Comparison of ENCODE assay signal across 11 cellular contexts in genomic region chr19:18009412-18010066, GRCh38. TPM values are rescaled to one million over a fixed set of nuclear protein-coding genes. Genes with fewer than 3 reads are reported as not detected.
DNase-seq lines count a peak whose midpoint lies in the region; ATAC-seq, FAIRE-seq and TF ChIP-seq lines count a peak whose summit lies in the region.
"Had no signal": no experiment of that assay in that cellular context is flagged by ENCODE, and none has a peak within 500 bp of the region (broad histone marks: within the 10 kb centered on the region; RNA-seq: fewer than 3 reads in every experiment).

No MANE protein-coding gene starts in this region.

- FAIRE-seq in HepG2 (lab: Jason Lieb, UNC) = peak; percentile 71
- FAIRE-seq: TTC549 had no signal

- peaks cover 61% of the 10 kb centered on the region for H3K4me1 Mint-ChIP-seq in activated T-helper 1 cell treated with anti-CD3 and anti-CD28 coated beads, Interleukin-12 subunit alpha, Interleukin-12 subunit beta, Interleukin-2, Interleukin-4 antibody, amounts not matched to agents 30 ng/mL and 10 ng/mL and 1 ng/mL, durations not matched to agents 14 hours and 24 hours and 36 hours (ENCODE audit: low read depth)

- CTCF ChIA-PET in HepG2 (lab: Yijun Ruan, JAX; ENCODE audit: low intra/inter-chr PET ratio, low total read pairs) = interaction anchor here (0.8 kb wide), 1 partner anchor 49 kb away, joined by 3 read pairs; no protein-coding TSS in a partner anchor

- no peak for TF ChIP-seq CTCF in left ventricle myocardium inferior (IDR thresholded peaks at IDR 0.05; ENCODE audit: borderline replicate concordance)
- TF ChIP-seq CTCF in HepG2 (CRISPR knock-in tag; IDR thresholded peaks at IDR 0.05) = no peak
- TF ChIP-seq CTCF in tibial nerve (IDR thresholded peaks at IDR 0.05) = no peak

- TF ChIP-seq POLR2A in HepG2 (IDR thresholded peaks at IDR 0.05; ENCODE audit: insufficient read depth in 1 of 2, low read depth in 2 of 2, low read length in 2 of 2) = no peak
- no peak for TF ChIP-seq POLR2A in tibial nerve (IDR thresholded peaks at IDR 0.05)

- peaks cover 47% of the 10 kb centered on the region for H3K36me3 Mint-ChIP-seq in activated T-helper 1 cell treated with anti-CD3 and anti-CD28 coated beads, Interleukin-12 subunit alpha, Interleukin-12 subunit beta, Interleukin-2, Interleukin-4 antibody, amounts not matched to agents 30 ng/mL and 10 ng/mL and 1 ng/mL, durations not matched to agents 14 hours and 24 hours and 36 hours (ENCODE audit: low read depth)

- DNase-seq in left ventricle myocardium inferior (no peak), Right ventricle myocardium inferior (ENCODE audit: missing footprints) (no peak), HepG2 (ENCODE audit: low spot score) (peak; percentile 64), tibial nerve (ENCODE audit: low spot score in 2 of 2) (no peak), NCI-H345 (lab: John Stamatoyannopoulos, UW) (no peak), NCI-H146 treated with DMSO at 0.1 percent for 48 hours (lab: John Stamatoyannopoulos, UW; ENCODE audit: unreplicated experiment) (no peak), DMS53 (lab: John Stamatoyannopoulos, UW) (no peak)
- DNase-seq in activated T-helper 1 cell treated with anti-CD3 and anti-CD28 coated beads, Interleukin-12 subunit alpha, Interleukin-12 subunit beta, Interleukin-2, Interleukin-4 antibody, amounts not matched to agents 30 ng/mL and 10 ng/mL and 1 ng/mL, durations not matched to agents 14 hours and 24 hours and 36 hours (ENCODE audit: low spot score) = no peak
- DNase-seq: NCI-H2081 treated with DMSO at 0.1 percent for 48 hours had no signal

- no peaks in the 10 kb centered on the region for H3K9me3 ChIP-seq in left ventricle myocardium inferior (replicated peaks)
- no peaks in the 10 kb centered on the region for H3K9me3 ChIP-seq in HepG2 (ENCODE audit: low read length)
- no peaks in the 10 kb centered on the region for H3K9me3 ChIP-seq in tibial nerve

- H3K79me2 ChIP-seq in HepG2 (ENCODE audit: insufficient read depth, low read length) = no peaks in the 10 kb centered on the region

- no peaks in the 10 kb centered on the region for H3K9me3 Mint-ChIP-seq in activated T-helper 1 cell treated with anti-CD3 and anti-CD28 coated beads, Interleukin-12 subunit alpha, Interleukin-12 subunit beta, Interleukin-2, Interleukin-4 antibody, amounts not matched to agents 30 ng/mL and 10 ng/mL and 1 ng/mL, durations not matched to agents 14 hours and 24 hours and 36 hours

- in situ Hi-C loops in HepG2 (cut with HindIII; ENCODE audit: extremely low pct_ligation_motif_present, low pct_unique_long_range_greater_than_20kb) = loop anchor here (5.0 to 10.0 kb wide), 2 partner anchors 48 to 165 kb away; partner anchors contain the start of gene IFI30

- TF ChIP-seq EP300 in HepG2 (IDR thresholded peaks at IDR 0.05; ENCODE audit: low read depth in 2 of 2, low read length in 2 of 2) = no peak
- no peak for TF ChIP-seq EP300 in HepG2 (CRISPR knock-in tag; IDR thresholded peaks at IDR 0.05; ENCODE audit: borderline replicate concordance)
- no peak for TF ChIP-seq EP300 in tibial nerve (IDR thresholded peaks at IDR 0.05)

- H3K4me3 Mint-ChIP-seq in activated T-helper 1 cell treated with anti-CD3 and anti-CD28 coated beads, Interleukin-12 subunit alpha, Interleukin-12 subunit beta, Interleukin-2, Interleukin-4 antibody, amounts not matched to agents 30 ng/mL and 10 ng/mL and 1 ng/mL, durations not matched to agents 14 hours and 24 hours and 36 hours = peak overlapping the region; percentile 93

- ATAC-seq in Right ventricle myocardium inferior (no peak), HepG2 (peak; percentile 52)

- no peaks in the 10 kb centered on the region for H4K20me1 ChIP-seq in HepG2 (ENCODE audit: insufficient read depth, low read length)

- no peaks in the 10 kb centered on the region for H3K27me3 Mint-ChIP-seq in activated T-helper 1 cell treated with anti-CD3 and anti-CD28 coated beads, Interleukin-12 subunit alpha, Interleukin-12 subunit beta, Interleukin-2, Interleukin-4 antibody, amounts not matched to agents 30 ng/mL and 10 ng/mL and 1 ng/mL, durations not matched to agents 14 hours and 24 hours and 36 hours (ENCODE audit: insufficient read depth)

- peak overlapping the region; percentile 71 for H3K27ac Mint-ChIP-seq in activated T-helper 1 cell treated with anti-CD3 and anti-CD28 coated beads, Interleukin-12 subunit alpha, Interleukin-12 subunit beta, Interleukin-2, Interleukin-4 antibody, amounts not matched to agents 30 ng/mL and 10 ng/mL and 1 ng/mL, durations not matched to agents 14 hours and 24 hours and 36 hours

- WGBS in HepG2 (ENCODE audit: low lambda C conversion rate) = 73% methylated on average over 14 of the region's 37 CpGs
- 88 to 96% methylated on average over 25 to 32 of the region's 37 CpGs for WGBS in tibial nerve, 2 donors

- H3K36me3 ChIP-seq in left ventricle myocardium inferior = peaks cover 56% of the 10 kb centered on the region
- H3K36me3 ChIP-seq in HepG2 (replicated peaks in 1 of 2; ENCODE audit: control insufficient read depth in 1 of 2, insufficient read depth in 2 of 2, low read length in 2 of 2) = peaks cover 5% of the 10 kb centered on the region in 2 experiments; a peak in 3 of 5 replicates
- peaks cover 4 to 62% (median 23%) of the 10 kb centered on the region in 3 donors for H3K36me3 ChIP-seq in tibial nerve

- peak overlapping the region; percentile 49 for H3K4me2 ChIP-seq in HepG2 (ENCODE audit: low read depth, low read length)

- BruUV-seq in HepG2 (replicated peaks; lab: Mats Ljungman, UMichigan) = no TSS peak

- H3K27me3 ChIP-seq in left ventricle myocardium inferior (ENCODE audit: low read depth) (no peaks in the 10 kb centered on the region), HepG2 (ENCODE audit: control insufficient read depth in 1 of 2, insufficient read depth in 2 of 2, low read length in 2 of 2) (no peaks in the 10 kb centered on the region), tibial nerve (no peaks in the 10 kb centered on the region)

- POLR2A ChIA-PET in HepG2 (lab: Yijun Ruan, JAX) = interaction anchor here (0.6 kb wide), 1 partner anchor 170 kb away, joined by 3 read pairs; no protein-coding TSS in a partner anchor

- peaks cover 76% of the 10 kb centered on the region for H3K4me1 ChIP-seq in left ventricle myocardium inferior
- peaks cover 54% of the 10 kb centered on the region for H3K4me1 ChIP-seq in HepG2 (ENCODE audit: insufficient read depth, low read length)
- peaks cover 0 to 53% (median 9%) of the 10 kb centered on the region in 4 donors for H3K4me1 ChIP-seq in tibial nerve

- peak overlapping the region; percentile 90 for H3K27ac ChIP-seq in left ventricle myocardium inferior (replicated peaks)
- no peak overlapping the region for H3K27ac ChIP-seq in HepG2 (ENCODE audit: extremely low read length, insufficient read depth, low read length)
- peak overlapping the region; percentile 89 to 96 (median 90) for H3K27ac ChIP-seq in tibial nerve
- H3K27ac ChIP-seq: C4-2B had no signal

- H3K9ac ChIP-seq in HepG2 (ENCODE audit: insufficient read depth, low read depth, low read length) = 0 out of 2 replicates have a peak overlapping the region, but pooled peaks have one; percentile 11

- intact Hi-C loops in left ventricle myocardium inferior (cut with micrococcal nuclease) = loop anchor here (5.0 kb wide), 1 partner anchor 38 kb away; no protein-coding TSS in a partner anchor
- intact Hi-C loops in Right ventricle myocardium inferior (cut with DNase I) = no loop called here
- intact Hi-C loops in activated T-helper 1 cell treated with anti-CD3 and anti-CD28 coated beads, Interleukin-12 subunit alpha, Interleukin-12 subunit beta, Interleukin-2, Interleukin-4 antibody, amounts not matched to agents 30 ng/mL and 10 ng/mL and 1 ng/mL, durations not matched to agents 14 hours and 24 hours and 36 hours (cut with micrococcal nuclease) = loop anchor here (2.0 to 10.0 kb wide), 3 partner anchors 143 to 315 kb away; partner anchors contain the start of genes IFI30, LSM4 and PIK3R2
- intact Hi-C loops in HepG2 (cut with micrococcal nuclease; ENCODE audit: unreplicated experiment) = no loop called here

- H2AFZ ChIP-seq in HepG2 (ENCODE audit: low read length) = no peak overlapping the region

- peak overlapping the region; percentile 67 for H3K4me3 ChIP-seq in left ventricle myocardium inferior
- H3K4me3 ChIP-seq in HepG2 (replicated peaks in 1 of 3; ENCODE audit: insufficient read depth in 1 of 3, low read depth in 2 of 3, low read length in 3 of 3) = no peak overlapping the region; a peak in 1 of 6 replicates
- peak overlapping the region; percentile 50 to 64 (median 55) for H3K4me3 ChIP-seq in tibial nerve

- TF ChIP-seq RAD21 in HepG2 (CRISPR knock-in tag; IDR thresholded peaks at IDR 0.05) = no peak

RNA-seq across cellular contexts. Expression of gene ARRDC2, which starts 1.6 kb away (rescaled TPM):
- total RNA-seq in left ventricle myocardium inferior (16.6 TPM), Right ventricle myocardium inferior (17.4 TPM), HepG2 (2016; rRNA removed; fragmentation: Illumina TruSeq; extraction: Trizol) (1.7 and 2.1 TPM in 2 replicates), tibial nerve (100 to 1,000 TPM; 127 to 180 (median 177) TPM)
- 45.0 and 46.1 TPM in 2 replicates for total RNA-seq in activated T-helper 1 cell treated with anti-CD3 and anti-CD28 coated beads, Interleukin-12 subunit alpha, Interleukin-12 subunit beta, Interleukin-2, Interleukin-4 antibody, amounts not matched to agents 30 ng/mL and 10 ng/mL and 1 ng/mL, durations not matched to agents 14 hours and 24 hours and 36 hours
- total RNA-seq in HepG2 (2016; cell fraction: cytosol; rRNA removed; fragmentation: Illumina TruSeq; extraction: Trizol; ENCODE audit: low read depth) = 0.51 and 0.71 TPM in 2 replicates
- 1.5 and 2.6 TPM in 2 replicates for total RNA-seq in HepG2 (2016; cell fraction: insoluble cytoplasmic fraction; rRNA removed; fragmentation: Illumina TruSeq; extraction: Trizol)
- 1.7 TPM in 2 replicates for total RNA-seq in HepG2 (2016; cell fraction: membrane; rRNA removed; fragmentation: Illumina TruSeq; extraction: Trizol)
- total RNA-seq in HepG2 (2016; cell fraction: nucleus; rRNA removed; fragmentation: Illumina TruSeq; extraction: Trizol) = 1.2 and 1.4 TPM in 2 replicates
- polyA plus RNA-seq in HepG2 (2011; rRNA removed) = 3.4 and 4.3 TPM in 2 replicates
- polyA plus RNA-seq in HepG2 (2011; cell fraction: cytosol; rRNA removed) = 3.1 and 3.7 TPM in 2 replicates
- 10.9 and 11.3 TPM in 2 replicates for polyA plus RNA-seq in HepG2 (2011; cell fraction: nucleus; rRNA removed)
- 2.3 and 4.0 TPM in 2 replicates for polyA plus RNA-seq in HepG2 (2012)
- polyA plus RNA-seq in HepG2 (2016; cell fraction: cytosol; fragmentation: Illumina TruSeq; extraction: Trizol; ENCODE audit: low read depth) = 0.66 and 0.83 TPM in 2 replicates
- 2.1 and 2.3 TPM in 2 replicates for polyA plus RNA-seq in HepG2 (2016; cell fraction: insoluble cytoplasmic fraction; fragmentation: Illumina TruSeq; extraction: Trizol; ENCODE audit: low read depth)
- 1.2 and 1.6 TPM in 2 replicates for polyA plus RNA-seq in HepG2 (2016; cell fraction: membrane; fragmentation: Illumina TruSeq; extraction: Trizol; ENCODE audit: low read depth)
- 3.6 and 6.3 TPM in 2 replicates for polyA plus RNA-seq in HepG2 (2016; cell fraction: nucleus; fragmentation: Illumina TruSeq; extraction: Trizol; ENCODE audit: insufficient read depth, low read depth)
- 4.7 and 13.8 TPM in 2 replicates for polyA minus RNA-seq in HepG2 (2011; rRNA and poly(A)+ RNA removed; ENCODE audit: low replicate concordance)
- 1.2 and 2.5 TPM in 2 replicates for polyA minus RNA-seq in HepG2 (2011; cell fraction: cytosol; rRNA and poly(A)+ RNA removed)
- 1.4 and 2.7 TPM in 2 replicates for polyA minus RNA-seq in HepG2 (2011; cell fraction: nucleus; rRNA and poly(A)+ RNA removed)

RNA-seq across cellular contexts. Expression of gene KCNN1, which starts 42.6 kb away (rescaled TPM):
- total RNA-seq in left ventricle myocardium inferior = 0.38 TPM
- not detected for total RNA-seq in Right ventricle myocardium inferior
- not detected in 2 replicates for total RNA-seq in activated T-helper 1 cell treated with anti-CD3 and anti-CD28 coated beads, Interleukin-12 subunit alpha, Interleukin-12 subunit beta, Interleukin-2, Interleukin-4 antibody, amounts not matched to agents 30 ng/mL and 10 ng/mL and 1 ng/mL, durations not matched to agents 14 hours and 24 hours and 36 hours
- 0.04 TPM in 1 of 2 replicates, not detected in the other for total RNA-seq in HepG2 (2016; rRNA removed; fragmentation: Illumina TruSeq; extraction: Trizol)
- not detected in 2 replicates for total RNA-seq in HepG2 (2016; cell fraction: cytosol; rRNA removed; fragmentation: Illumina TruSeq; extraction: Trizol; ENCODE audit: low read depth)
- 0.09 TPM in 1 of 2 replicates, not detected in the other for total RNA-seq in HepG2 (2016; cell fraction: insoluble cytoplasmic fraction; rRNA removed; fragmentation: Illumina TruSeq; extraction: Trizol)
- not detected in 2 replicates for total RNA-seq in HepG2 (2016; cell fraction: membrane; rRNA removed; fragmentation: Illumina TruSeq; extraction: Trizol)
- total RNA-seq in HepG2 (2016; cell fraction: nucleus; rRNA removed; fragmentation: Illumina TruSeq; extraction: Trizol) = not detected in 2 replicates
- not detected in 2 replicates for polyA plus RNA-seq in HepG2 (2011; rRNA removed)
- polyA plus RNA-seq in HepG2 (2011; cell fraction: cytosol; rRNA removed) = 0.05 TPM in 1 of 2 replicates, not detected in the other
- polyA plus RNA-seq in HepG2 (2011; cell fraction: nucleus; rRNA removed) = 0.14 TPM in 1 of 2 replicates, not detected in the other
- polyA plus RNA-seq in HepG2 (2012) = not detected in 2 replicates
- polyA plus RNA-seq in HepG2 (2016; cell fraction: cytosol; fragmentation: Illumina TruSeq; extraction: Trizol; ENCODE audit: low read depth) = not detected in 2 replicates
- polyA plus RNA-seq in HepG2 (2016; cell fraction: insoluble cytoplasmic fraction; fragmentation: Illumina TruSeq; extraction: Trizol; ENCODE audit: low read depth) = not detected in 2 replicates
- polyA plus RNA-seq in HepG2 (2016; cell fraction: membrane; fragmentation: Illumina TruSeq; extraction: Trizol; ENCODE audit: low read depth) = not detected in 2 replicates
- polyA plus RNA-seq in HepG2 (2016; cell fraction: nucleus; fragmentation: Illumina TruSeq; extraction: Trizol; ENCODE audit: insufficient read depth, low read depth) = not detected in 2 replicates
- 0.30 TPM in 1 of 2 replicates, not detected in the other for polyA minus RNA-seq in HepG2 (2011; rRNA and poly(A)+ RNA removed; ENCODE audit: low replicate concordance)
- polyA minus RNA-seq in HepG2 (2011; cell fraction: cytosol; rRNA and poly(A)+ RNA removed) = not detected in 2 replicates
- polyA minus RNA-seq in HepG2 (2011; cell fraction: nucleus; rRNA and poly(A)+ RNA removed) = not detected in 2 replicates
- under 1 TPM in 1 of 4 donors, not detected in 3; under 0.01 TPM for total RNA-seq in tibial nerve

Comparison
In these comparisons a context has a peak if more than half of its experiments do, and no peak if none do; other contexts are left out.
1. intact Hi-C loops: an anchor here in left ventricle myocardium inferior (5.0 kb wide) and activated T-helper 1 cell treated with anti-CD3 and anti-CD28 coated beads, Interleukin-12 subunit alpha, Interleukin-12 subunit beta, Interleukin-2, Interleukin-4 antibody, amounts not matched to agents 30 ng/mL and 10 ng/mL and 1 ng/mL, durations not matched to agents 14 hours and 24 hours and 36 hours (2.0 to 10.0 kb wide); none called in Right ventricle myocardium inferior and HepG2.
2. H3K4me3 ChIP-seq: peak in left ventricle myocardium inferior (single experiment) and tibial nerve (4 of 4); none in HepG2 (0 of 3).